In the genomic region with DNA sequence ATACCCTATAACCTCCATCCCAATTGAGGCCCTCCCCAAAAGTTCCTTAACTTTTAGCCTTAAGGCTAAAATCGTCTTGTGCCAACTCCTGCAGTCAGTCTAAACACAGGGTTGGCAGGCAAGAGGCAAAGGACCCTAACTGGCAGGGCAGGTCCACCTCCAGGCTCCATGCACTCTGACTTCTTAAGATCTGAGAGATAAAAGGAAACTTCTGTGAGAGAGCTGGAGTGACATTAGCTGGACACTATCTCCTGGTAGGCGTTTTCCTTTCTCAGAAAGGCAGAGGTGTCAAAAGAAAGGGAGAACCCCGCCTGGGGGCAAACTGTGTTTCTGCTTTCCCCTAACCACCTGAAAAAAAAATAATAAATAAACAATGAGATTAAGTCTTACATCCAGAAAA, we compare ENCODE assay signal across 1 cellular context.
TF ChIP-seq lines count a peak whose summit lies in the region.

No MANE protein-coding gene starts in this region.

TF ChIP-seq in GM12878, 131 proteins besides CTCF, POLR2A, EP300 and RAD21:
- TF ChIP-seq USF1 (IDR thresholded peaks at IDR 0.05; ENCODE audit: borderline replicate concordance, extremely low read length, insufficient read depth, low read depth, low read length), result no peak
- 0 out of 2 replicates have a peak, but pooled peaks have one; percentile 18 for TF ChIP-seq RELB (IDR thresholded peaks at IDR 0.05; ENCODE audit: low read depth)
